12 cellular contexts compared by ENCODE assay signal in genomic region chr12:122029620-122030426, GRCh38. TPM values are rescaled to one million over a fixed set of nuclear protein-coding genes. Genes with fewer than 3 reads are reported as not detected.
DNase-seq lines count a peak whose midpoint lies in the region; ATAC-seq and TF ChIP-seq lines count a peak whose summit lies in the region.
"Had no signal": no experiment of that assay in that cellular context is flagged by ENCODE, and none has a peak within 500 bp of the region (broad histone marks: within the 10 kb centered on the region; RNA-seq: fewer than 3 reads in every experiment).

No MANE protein-coding gene starts in this region.

- no peak overlapping the region for H2BK5ac ChIP-seq in IMR-90 (ENCODE audit: low read depth, low read length, poor library complexity, severe bottlenecking)

- no peak overlapping the region for H2AK9ac ChIP-seq in IMR-90 (replicated peaks; ENCODE audit: low read depth, low read length, poor library complexity)

- H3K9me1 ChIP-seq in IMR-90 (ENCODE audit: insufficient read depth, low read length): no peaks in the 10 kb centered on the region; the same call in 1 of the 2 replicates

- DNase-seq in IMR-90 (no peak), epithelial cell of prostate (ENCODE audit: low read depth, low spot score) (peak; percentile 14), myocyte (ENCODE audit: low read depth) (peak; percentile 34), NCI-H345 treated with DMSO at 0.1 percent for 48 hours (lab: John Stamatoyannopoulos, UW; ENCODE audit: unreplicated experiment) (no peak), NOMO-1 (lab: John Stamatoyannopoulos, UW; ENCODE audit: unreplicated experiment in 2 of 2) (no peak)
- no peak for DNase-seq in stimulated activated CD4-positive, alpha-beta T cell treated with anti-CD3 and anti-CD28 coated beads, Interleukin-2, amount 100 ng/mL, for 24 hours
- DNase-seq: H9, NCI-H774 had no signal

- TF ChIP-seq CTCF in IMR-90 (conservative IDR thresholded peaks at IDR 0.05; ENCODE audit: low read depth, low read length): no peak

- peak overlapping the region; percentile 68 for H3K9ac ChIP-seq in BLaER1
- H3K9ac ChIP-seq in IMR-90 (ENCODE audit: low read depth, low read length): no peak overlapping the region

- no peak overlapping the region for H4K91ac ChIP-seq in IMR-90 (ENCODE audit: insufficient read depth, low read depth, low read length)

- in situ Hi-C loops in IMR-90 (cut with MboI; ENCODE audit: low sequenced_read_pairs): no loop called here

- no peak overlapping the region for H2BK15ac ChIP-seq in IMR-90 (ENCODE audit: low read depth, low read length)

- intact Hi-C loops in IMR-90 (cut with micrococcal nuclease): no loop called here

- H3K18ac ChIP-seq in IMR-90 (ENCODE audit: low read depth, low read length): no peak overlapping the region

- no peak overlapping the region for H3K4ac ChIP-seq in IMR-90 (ENCODE audit: low read depth, low read length)

- no peak overlapping the region for H2BK120ac ChIP-seq in IMR-90 (ENCODE audit: low read depth, low read length)

- no peak overlapping the region for H3K23ac ChIP-seq in IMR-90 (ENCODE audit: low read depth, low read length)

- H3K79me1 ChIP-seq in IMR-90 (ENCODE audit: low read depth in 1 of 2, low read length in 2 of 2): peaks cover 25 to 60% of the 10 kb centered on the region in 2 experiments

- H3K14ac ChIP-seq in IMR-90 (replicated peaks; ENCODE audit: low read depth, low read length): no peak overlapping the region

- H3K36me3 ChIP-seq in BLaER1 (peaks cover 39% of the 10 kb centered on the region), IMR-90 (ENCODE audit: control insufficient read depth, insufficient read depth, low read length) (no peaks in the 10 kb centered on the region)
- H3K36me3 ChIP-seq: ovary had no signal

- H3K9me3 ChIP-seq in BLaER1: no peaks in the 10 kb centered on the region
- no peaks in the 10 kb centered on the region for H3K9me3 ChIP-seq in IMR-90 (ENCODE audit: control insufficient read depth, insufficient read depth, low read length)
- H3K9me3 ChIP-seq: esophagus muscularis mucosa, ovary had no signal

- WGBS in IMR-90 (ENCODE audit: extremely low coverage in 2 of 2, insufficient read length in 1 of 2), 2 experiments: 92% methylated on average over 9 of the region's 28 CpGs; no CpG with 5 or more reads in 1 of the 2 experiments

- H3K4me1 ChIP-seq in BLaER1 (peaks cover 83% of the 10 kb centered on the region), IMR-90 (ENCODE audit: control insufficient read depth, insufficient read depth, low read length) (no peaks in the 10 kb centered on the region)

- H3K27ac ChIP-seq in BLaER1 (peak overlapping the region; percentile 75), IMR-90 (ENCODE audit: insufficient read depth, low read length) (no peak overlapping the region), epithelial cell of prostate (peak overlapping the region; percentile 38)
- H3K27ac ChIP-seq: esophagus muscularis mucosa, ovary had no signal

- H4K20me1 ChIP-seq in BLaER1 (peaks cover 100% of the 10 kb centered on the region), IMR-90 (ENCODE audit: insufficient read depth, low read length) (peaks cover 13% of the 10 kb centered on the region)

- H4K5ac ChIP-seq in IMR-90 (ENCODE audit: low read depth, low read length): no peak overlapping the region

- POLR2A ChIA-PET in IMR-90 (lab: Charles Lee; ENCODE audit: unreplicated experiment): no interaction called here

- H2AK5ac ChIP-seq in IMR-90 (ENCODE audit: low read depth, low read length): peak overlapping the region; percentile 13; the same call in 1 of the 2 replicates

- no peak overlapping the region for H3K56ac ChIP-seq in IMR-90 (ENCODE audit: extremely low read depth, insufficient read depth, low read length)

- H3K4me2 ChIP-seq in BLaER1 (peak overlapping the region; percentile 97), IMR-90 (ENCODE audit: low read depth, low read length) (no peak overlapping the region)

- H2BK20ac ChIP-seq in IMR-90 (ENCODE audit: low read depth, low read length): no peak overlapping the region

- no peak overlapping the region for H4K8ac ChIP-seq in IMR-90 (ENCODE audit: low read depth in 2 of 2, low read length in 2 of 2)

- TF ChIP-seq RAD21 in IMR-90 (IDR thresholded peaks at IDR 0.05; ENCODE audit: low read length): no peak

- no peak for TF ChIP-seq POLR2A in IMR-90 (IDR thresholded peaks at IDR 0.05; ENCODE audit: low read depth, low read length)

- BruUV-seq in IMR-90 (replicated peaks; lab: Mats Ljungman, UMichigan): no TSS peak

- dilution Hi-C loops in IMR-90 (cut with HindIII; ENCODE audit: low sequenced_read_pairs, unreplicated experiment): no loop called here

- CTCF ChIA-PET in IMR-90 (lab: Yijun Ruan, JAX): no interaction called here

- no peak overlapping the region for H2AFZ ChIP-seq in IMR-90 (replicated peaks; ENCODE audit: low read length, poor library complexity)

- ATAC-seq in IMR-90 (ENCODE audit: low read depth) (no peak), HG03045 (IDR thresholded peaks at IDR 0.05; ENCODE audit: unreplicated experiment) (no peak)

- H3K4me3 ChIP-seq in BLaER1 (peak overlapping the region; percentile 32), IMR-90 (ENCODE audit: insufficient read depth, low read depth, low read length) (no peak overlapping the region)
- H3K4me3 ChIP-seq: esophagus muscularis mucosa, ovary had no signal

- H3K27me3 ChIP-seq in BLaER1: no peaks in the 10 kb centered on the region
- no peaks in the 10 kb centered on the region for H3K27me3 ChIP-seq in IMR-90 (ENCODE audit: control insufficient read depth, insufficient read depth, low read length)
- H3K27me3 ChIP-seq: esophagus muscularis mucosa, ovary had no signal

TF ChIP-seq in IMR-90, 13 proteins besides CTCF, POLR2A, EP300 and RAD21:
- TF ChIP-seq, protein P1, sequence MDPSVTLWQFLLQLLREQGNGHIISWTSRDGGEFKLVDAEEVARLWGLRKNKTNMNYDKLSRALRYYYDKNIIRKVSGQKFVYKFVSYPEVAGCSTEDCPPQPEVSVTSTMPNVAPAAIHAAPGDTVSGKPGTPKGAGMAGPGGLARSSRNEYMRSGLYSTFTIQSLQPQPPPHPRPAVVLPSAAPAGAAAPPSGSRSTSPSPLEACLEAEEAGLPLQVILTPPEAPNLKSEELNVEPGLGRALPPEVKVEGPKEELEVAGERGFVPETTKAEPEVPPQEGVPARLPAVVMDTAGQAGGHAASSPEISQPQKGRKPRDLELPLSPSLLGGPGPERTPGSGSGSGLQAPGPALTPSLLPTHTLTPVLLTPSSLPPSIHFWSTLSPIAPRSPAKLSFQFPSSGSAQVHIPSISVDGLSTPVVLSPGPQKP (IDR thresholded peaks at IDR 0.05; ENCODE audit: borderline replicate concordance, low read depth, low read length): no peak
- TF ChIP-seq CEBPB (IDR thresholded peaks at IDR 0.05; ENCODE audit: low read depth, low read length) (no peak), MAZ (IDR thresholded peaks at IDR 0.05; ENCODE audit: borderline replicate concordance, low read depth, low read length) (no peak), MXI1 (IDR thresholded peaks at IDR 0.05; ENCODE audit: borderline replicate concordance, low read depth, low read length) (no peak), BHLHE40 (IDR thresholded peaks at IDR 0.05; ENCODE audit: low read depth, low read length) (no peak), MAFK (IDR thresholded peaks at IDR 0.05; ENCODE audit: low read depth, low read length) (no peak), CHD1 (IDR thresholded peaks at IDR 0.05; ENCODE audit: low read depth, low read length) (no peak), RCOR1 (IDR thresholded peaks at IDR 0.05; ENCODE audit: insufficient replicate concordance, low read length) (no peak)

RNA-seq across cellular contexts. Expression of gene BCL7A, which starts 8.1 kb away (rescaled TPM):
- total RNA-seq in IMR-90 (2012; rRNA removed): 5.6 and 6.1 TPM in 2 replicates
- polyA plus RNA-seq in IMR-90 (2012; rRNA removed): 7.9 and 8.6 TPM in 2 replicates
- 6.7 and 7.3 TPM in 2 replicates for polyA plus RNA-seq in IMR-90 (2012; cell fraction: cytosol; rRNA removed)
- 6.3 and 6.4 TPM in 2 replicates for polyA plus RNA-seq in IMR-90 (2012; cell fraction: nucleus; rRNA removed; ENCODE audit: low replicate concordance)
- 14.0 and 17.2 TPM in 2 replicates for total RNA-seq in myocyte
- polyA plus RNA-seq in myocyte (2012): 7.7 TPM

RNA-seq across cellular contexts. Expression of gene MLXIP, which starts 48.7 kb away (rescaled TPM):
- total RNA-seq in IMR-90 (2012; rRNA removed) (2.7 and 3.1 TPM in 2 replicates), myocyte (14.6 and 21.9 TPM in 2 replicates)
- 9.5 and 10.8 TPM in 2 replicates for polyA plus RNA-seq in IMR-90 (2012; rRNA removed)
- polyA plus RNA-seq in IMR-90 (2012; cell fraction: cytosol; rRNA removed): 5.9 and 8.8 TPM in 2 replicates
- 29.1 and 35.2 TPM in 2 replicates for polyA plus RNA-seq in IMR-90 (2012; cell fraction: nucleus; rRNA removed; ENCODE audit: low replicate concordance)
- polyA plus RNA-seq in myocyte (2012): 28.7 TPM

Comparison
In these comparisons a context has a peak if more than half of its experiments do, and no peak if none do; other contexts are left out.
1. DNase-seq: peak in epithelial cell of prostate (single experiment) and myocyte (single experiment); none in IMR-90 (single experiment), stimulated activated CD4-positive, alpha-beta T cell treated with anti-CD3 and anti-CD28 coated beads, Interleukin-2, amount 100 ng/mL, for 24 hours (0 of 2), NCI-H345 treated with DMSO at 0.1 percent for 48 hours (single experiment) and NOMO-1 (0 of 2).